In the genomic region with DNA sequence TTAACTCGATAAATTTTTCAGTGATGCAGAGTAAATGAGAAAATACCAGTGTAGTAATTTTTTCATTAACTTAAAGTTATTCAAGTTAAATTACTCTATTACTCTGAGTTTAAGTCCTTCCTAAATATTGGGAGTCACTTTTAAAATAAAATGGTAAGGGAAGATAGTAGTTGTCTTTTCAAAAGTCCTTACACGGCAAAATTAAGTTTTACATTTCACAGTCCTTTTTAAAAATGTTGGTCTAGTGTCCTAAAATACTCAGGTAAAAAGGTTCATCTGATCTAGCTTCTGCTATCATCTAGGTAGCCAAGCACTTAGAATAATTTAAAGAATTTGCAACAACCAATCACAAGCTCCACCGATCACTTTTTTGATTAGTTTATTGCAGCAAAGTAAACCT, we compare ENCODE assay signal across 8 cellular contexts.
"Had no signal": no experiment of that assay in that cellular context is flagged by ENCODE, and none has a peak within 500 bp of the region (broad histone marks: within the 10 kb centered on the region; RNA-seq: fewer than 3 reads in every experiment).

No MANE protein-coding gene starts in this region.

- H3K9me3 ChIP-seq: HAP-1 had no signal

- H3K4me3 ChIP-seq: GM23248, HAP-1 had no signal

- FAIRE-seq: HTR-8/SVneo had no signal

- H3K27ac ChIP-seq: GM23248, KMS-11 had no signal

- H2AFZ ChIP-seq: GM23248 had no signal

- H3K9ac ChIP-seq: GM23248, KMS-11 had no signal

- H3K4me2 ChIP-seq: KMS-11 had no signal

- DNase-seq: GM23248, GOT3, H7, Karpas-422, KBM-7 had no signal

- H3K4me1 ChIP-seq: HAP-1 had no signal
